In the genomic region with DNA sequence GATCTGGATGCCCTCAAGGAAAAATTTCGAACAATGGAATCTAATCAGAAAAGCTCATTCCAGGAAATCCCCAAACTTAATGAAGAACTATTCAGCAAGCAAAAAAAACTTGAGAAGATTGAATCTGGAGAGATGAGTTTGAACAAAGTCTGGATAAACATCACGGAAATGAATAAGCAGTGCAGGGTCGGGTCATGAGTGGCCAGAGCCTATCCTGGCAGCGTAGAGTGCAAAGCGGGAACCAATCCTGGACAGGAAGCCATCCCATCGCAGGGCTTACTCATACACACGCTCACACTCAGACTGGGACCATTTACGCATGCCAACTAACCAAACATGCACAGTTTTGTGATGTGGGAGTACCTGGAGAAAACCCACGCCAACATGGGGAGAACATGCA, we compare ENCODE assay signal across 1 cellular context.
TF ChIP-seq lines count a peak whose summit lies in the region.

No MANE protein-coding gene starts in this region.

TF ChIP-seq in K562, 482 proteins besides CTCF, POLR2A, EP300 and RAD21 (continued from another document):
- no peak for TF ChIP-seq FIP1L1 (IDR thresholded peaks at IDR 0.05; ENCODE audit: low read depth, low read length, poor library complexity, severe bottlenecking)
- no peak for TF ChIP-seq ZNF146 (CRISPR knock-in tag; IDR thresholded peaks at IDR 0.05; ENCODE audit: unreplicated experiment)
- TF ChIP-seq MECOM (CRISPR knock-in tag; IDR thresholded peaks at IDR 0.05): no peak
